1 cellular context compared by ENCODE assay signal in the genomic region with DNA sequence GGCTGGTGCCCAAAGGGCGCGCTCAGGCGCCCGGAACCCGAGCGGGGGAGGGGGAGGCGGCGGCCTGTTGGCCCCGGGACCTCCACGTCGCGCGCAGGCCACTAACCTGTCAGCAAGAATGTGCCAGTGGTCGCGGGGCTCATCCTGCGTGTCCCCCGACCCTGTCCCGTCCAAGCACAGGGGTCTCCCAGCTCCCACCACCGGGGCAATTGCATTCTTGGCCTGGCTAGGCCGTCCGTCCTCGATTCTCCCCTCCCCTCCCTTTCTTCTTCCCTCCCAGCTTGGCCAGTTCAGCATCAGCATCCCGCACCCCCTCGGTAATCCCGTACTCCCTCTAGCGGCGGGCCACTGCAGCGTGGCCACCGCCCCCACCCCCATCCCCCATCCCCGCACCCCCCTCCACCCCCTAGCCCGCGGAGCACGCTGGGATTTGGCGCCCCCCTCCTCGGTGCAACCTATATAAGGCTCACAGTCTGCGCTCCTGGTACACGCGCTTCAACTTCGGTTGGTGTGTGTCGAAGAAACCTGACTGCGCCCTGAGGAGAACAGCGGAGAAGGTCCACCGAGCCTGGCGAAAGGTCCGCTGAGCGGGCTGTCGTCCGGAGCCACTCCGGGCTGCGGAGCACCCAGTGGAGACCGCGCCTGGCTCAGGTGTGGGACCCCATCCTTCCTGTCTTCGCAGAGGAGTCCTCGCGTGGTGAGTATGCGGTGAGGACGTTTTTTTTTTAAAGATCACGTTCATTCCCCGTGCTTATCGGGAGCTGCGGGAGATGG.
TF ChIP-seq lines count a peak whose summit lies in the region.

A gene with protein sequence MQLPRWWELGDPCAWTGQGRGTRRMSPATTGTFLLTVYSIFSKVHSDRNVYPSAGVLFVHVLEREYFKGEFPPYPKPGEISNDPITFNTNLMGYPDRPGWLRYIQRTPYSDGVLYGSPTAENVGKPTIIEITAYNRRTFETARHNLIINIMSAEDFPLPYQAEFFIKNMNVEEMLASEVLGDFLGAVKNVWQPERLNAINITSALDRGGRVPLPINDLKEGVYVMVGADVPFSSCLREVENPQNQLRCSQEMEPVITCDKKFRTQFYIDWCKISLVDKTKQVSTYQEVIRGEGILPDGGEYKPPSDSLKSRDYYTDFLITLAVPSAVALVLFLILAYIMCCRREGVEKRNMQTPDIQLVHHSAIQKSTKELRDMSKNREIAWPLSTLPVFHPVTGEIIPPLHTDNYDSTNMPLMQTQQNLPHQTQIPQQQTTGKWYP (minus strand): TSS at position 250 of the 774 bp plus-strand sequence. CDS start 35 bp downstream, at position 215.

TF ChIP-seq in HepG2, 621 proteins besides CTCF, POLR2A, EP300 and RAD21 (continued from another document and continues in another):
- TF ChIP-seq ZNF281 (CRISPR knock-in tag; IDR thresholded peaks at IDR 0.05; ENCODE audit: borderline replicate concordance): peak; percentile 71; the same call in 1 of the 2 replicates
- peak; percentile 51; the same call in 1 of the 2 replicates for TF ChIP-seq PHF8 (CRISPR knock-in tag; IDR thresholded peaks at IDR 0.05)
- TF ChIP-seq ZBTB2 (CRISPR knock-in tag; IDR thresholded peaks at IDR 0.05; ENCODE audit: low read depth): no peak
- no peak for TF ChIP-seq ZNF18 (CRISPR knock-in tag; IDR thresholded peaks at IDR 0.05; ENCODE audit: insufficient replicate concordance)
- peak; percentile 77; the same call in 1 of the 2 replicates for TF ChIP-seq ZSCAN5A (CRISPR knock-in tag; IDR thresholded peaks at IDR 0.05; ENCODE audit: borderline replicate concordance)
- TF ChIP-seq, protein P1, sequence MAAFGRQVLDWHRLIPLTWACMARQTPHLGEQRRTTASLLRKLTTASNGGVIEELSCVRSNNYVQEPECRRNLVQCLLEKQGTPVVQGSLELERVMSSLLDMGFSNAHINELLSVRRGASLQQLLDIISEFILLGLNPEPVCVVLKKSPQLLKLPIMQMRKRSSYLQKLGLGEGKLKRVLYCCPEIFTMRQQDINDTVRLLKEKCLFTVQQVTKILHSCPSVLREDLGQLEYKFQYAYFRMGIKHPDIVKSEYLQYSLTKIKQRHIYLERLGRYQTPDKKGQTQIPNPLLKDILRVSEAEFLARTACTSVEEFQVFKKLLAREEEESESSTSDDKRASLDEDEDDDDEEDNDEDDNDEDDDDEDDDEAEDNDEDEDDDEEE (CRISPR knock-in tag; IDR thresholded peaks at IDR 0.05): peak; percentile 18; the same call in 1 of the 2 replicates
- peak; percentile 73 for TF ChIP-seq POGZ (CRISPR knock-in tag; IDR thresholded peaks at IDR 0.05)
- 0 out of 2 replicates have a peak, but pooled peaks have one; percentile 49 for TF ChIP-seq ZNF564 (CRISPR knock-in tag; IDR thresholded peaks at IDR 0.05)
- no peak for TF ChIP-seq BHLHE40 (IDR thresholded peaks at IDR 0.05; ENCODE audit: low read length)
- no peak for TF ChIP-seq MLX (CRISPR knock-in tag; IDR thresholded peaks at IDR 0.05)
- TF ChIP-seq ESRRA (CRISPR knock-in tag; IDR thresholded peaks at IDR 0.05; ENCODE audit: low read depth): no peak
- TF ChIP-seq NCOR1 (IDR thresholded peaks at IDR 0.05; ENCODE audit: borderline replicate concordance, low read length): no peak
- TF ChIP-seq AGO2 (optimal IDR thresholded peaks at IDR 0.05; ENCODE audit: low read depth, low read length): peak; percentile 74
- no peak; the same call in 1 of the 2 replicates for TF ChIP-seq REL (CRISPR knock-in tag; conservative IDR thresholded peaks at IDR 0.05)
- no peak for TF ChIP-seq ZFP1 (CRISPR knock-in tag; IDR thresholded peaks at IDR 0.05)
- no peak for TF ChIP-seq AHR (CRISPR knock-in tag; IDR thresholded peaks at IDR 0.05)
- no peak for TF ChIP-seq NR1H2 (CRISPR knock-in tag; IDR thresholded peaks at IDR 0.05; ENCODE audit: borderline replicate concordance, low read depth)
- 0 out of 2 replicates have a peak, but pooled peaks have one; percentile 12 for TF ChIP-seq CEBPG (CRISPR knock-in tag; IDR thresholded peaks at IDR 0.05)
- peak; percentile 38; the same call in 1 of the 2 replicates for TF ChIP-seq THAP11 (CRISPR knock-in tag; IDR thresholded peaks at IDR 0.05)
- TF ChIP-seq, protein P2, sequence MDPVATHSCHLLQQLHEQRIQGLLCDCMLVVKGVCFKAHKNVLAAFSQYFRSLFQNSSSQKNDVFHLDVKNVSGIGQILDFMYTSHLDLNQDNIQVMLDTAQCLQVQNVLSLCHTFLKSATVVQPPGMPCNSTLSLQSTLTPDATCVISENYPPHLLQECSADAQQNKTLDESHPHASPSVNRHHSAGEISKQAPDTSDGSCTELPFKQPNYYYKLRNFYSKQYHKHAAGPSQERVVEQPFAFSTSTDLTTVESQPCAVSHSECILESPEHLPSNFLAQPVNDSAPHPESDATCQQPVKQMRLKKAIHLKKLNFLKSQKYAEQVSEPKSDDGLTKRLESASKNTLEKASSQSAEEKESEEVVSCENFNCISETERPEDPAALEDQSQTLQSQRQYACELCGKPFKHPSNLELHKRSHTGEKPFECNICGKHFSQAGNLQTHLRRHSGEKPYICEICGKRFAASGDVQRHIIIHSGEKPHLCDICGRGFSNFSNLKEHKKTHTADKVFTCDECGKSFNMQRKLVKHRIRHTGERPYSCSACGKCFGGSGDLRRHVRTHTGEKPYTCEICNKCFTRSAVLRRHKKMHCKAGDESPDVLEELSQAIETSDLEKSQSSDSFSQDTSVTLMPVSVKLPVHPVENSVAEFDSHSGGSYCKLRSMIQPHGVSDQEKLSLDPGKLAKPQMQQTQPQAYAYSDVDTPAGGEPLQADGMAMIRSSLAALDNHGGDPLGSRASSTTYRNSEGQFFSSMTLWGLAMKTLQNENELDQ (CRISPR knock-in tag; IDR thresholded peaks at IDR 0.05; ENCODE audit: borderline replicate concordance): no peak
- 0 out of 2 replicates have a peak, but pooled peaks have one; percentile 57 for TF ChIP-seq CBX5 (CRISPR knock-in tag; IDR thresholded peaks at IDR 0.05; ENCODE audit: borderline replicate concordance)
- 0 out of 2 replicates have a peak, but pooled peaks have one; percentile 17 for TF ChIP-seq YEATS4 (CRISPR knock-in tag; IDR thresholded peaks at IDR 0.05; ENCODE audit: borderline replicate concordance)
- TF ChIP-seq ZIK1 (CRISPR knock-in tag; IDR thresholded peaks at IDR 0.05; ENCODE audit: borderline replicate concordance, low read depth): no peak
- peak; percentile 31; the same call in 1 of the 2 replicates for TF ChIP-seq NCOA2 (CRISPR knock-in tag; IDR thresholded peaks at IDR 0.05)
- peak; percentile 60; the same call in 1 of the 2 replicates for TF ChIP-seq MYC (CRISPR knock-in tag; IDR thresholded peaks at IDR 0.05; ENCODE audit: borderline replicate concordance)
- TF ChIP-seq SRSF9 (IDR thresholded peaks at IDR 0.05; ENCODE audit: borderline replicate concordance, insufficient read depth, low read depth, low read length, poor library complexity, severe bottlenecking): no peak
- no peak for TF ChIP-seq SNAPC2 (CRISPR knock-in tag; IDR thresholded peaks at IDR 0.05)
- TF ChIP-seq RFXAP (CRISPR knock-in tag; IDR thresholded peaks at IDR 0.05; ENCODE audit: borderline replicate concordance): peak; percentile 53; the same call in 1 of the 2 replicates
- TF ChIP-seq ZNF749 (CRISPR knock-in tag; IDR thresholded peaks at IDR 0.05; ENCODE audit: borderline replicate concordance): no peak
- TF ChIP-seq ATF7 (IDR thresholded peaks at IDR 0.05): no peak
- TF ChIP-seq ATF7 (CRISPR knock-in tag; IDR thresholded peaks at IDR 0.05): no peak
- no peak; the same call in 1 of the 2 replicates for TF ChIP-seq ATF7-NPFF (CRISPR knock-in tag; IDR thresholded peaks at IDR 0.05; ENCODE audit: low read depth)
- no peak for TF ChIP-seq ZNF180 (CRISPR knock-in tag; IDR thresholded peaks at IDR 0.05; ENCODE audit: borderline replicate concordance, low read depth)
- no peak for TF ChIP-seq ZNF724P (CRISPR knock-in tag; IDR thresholded peaks at IDR 0.05; ENCODE audit: borderline replicate concordance)
- no peak for TF ChIP-seq ZNF513 (CRISPR knock-in tag; conservative IDR thresholded peaks at IDR 0.05)
- TF ChIP-seq DBP (CRISPR knock-in tag; IDR thresholded peaks at IDR 0.05; ENCODE audit: not compliant biosample characterization): peak; percentile 25
- TF ChIP-seq KAT8 (CRISPR knock-in tag; IDR thresholded peaks at IDR 0.05): 0 out of 2 replicates have a peak, but pooled peaks have one; percentile 29
